In the genomic region with DNA sequence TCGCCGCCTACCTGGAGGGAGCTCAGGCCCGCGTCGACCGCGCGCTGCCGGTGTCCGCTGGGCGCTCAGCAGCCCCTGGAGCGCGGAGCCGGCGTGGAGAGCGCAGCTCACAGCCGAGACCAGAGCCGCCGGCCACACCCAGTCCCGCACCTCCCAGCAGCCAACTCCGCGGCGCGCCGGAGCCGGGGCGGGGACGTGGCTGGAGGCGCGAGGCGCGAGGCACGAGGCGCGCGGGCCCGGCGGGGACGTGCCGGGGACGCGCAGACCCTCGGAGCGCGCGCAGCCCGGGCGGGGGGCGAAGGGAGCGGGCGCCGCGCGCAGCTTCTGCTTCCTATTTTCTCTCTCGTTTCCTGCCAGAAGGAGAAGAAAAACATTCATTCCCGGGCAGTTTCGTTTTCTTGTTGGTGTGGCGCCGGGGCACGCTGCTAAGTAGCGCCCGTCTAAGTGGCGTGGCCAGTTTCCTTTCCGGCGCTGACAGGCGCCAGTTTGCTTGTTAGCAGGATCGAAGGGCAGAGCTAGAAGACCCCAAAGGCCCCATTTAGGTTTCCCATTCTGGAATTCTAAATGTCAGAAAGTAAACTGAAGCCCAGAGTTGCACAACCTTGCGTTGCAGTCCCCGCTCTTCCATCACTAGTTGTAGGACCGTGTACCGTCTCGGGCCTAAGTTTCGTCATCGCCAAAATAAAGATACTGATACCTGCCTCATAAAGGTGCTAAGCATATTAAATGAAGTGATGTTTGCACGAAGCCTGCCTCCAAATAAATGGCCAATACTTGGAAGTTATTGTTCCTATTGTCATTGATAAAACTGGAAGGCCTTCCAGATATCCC, we compare ENCODE assay signal across 8 cellular contexts. TPM values are rescaled to one million over a fixed set of nuclear protein-coding genes. Genes with fewer than 3 reads are reported as not detected.
DNase-seq lines count a peak whose midpoint lies in the region; ATAC-seq and TF ChIP-seq lines count a peak whose summit lies in the region.

A gene (minus strand): TSS at position 136 of the 831 bp plus-strand sequence. CDS start 25,270 bp downstream, outside the sequence.

- DNase-seq in CD1c-positive myeloid dendritic cell (ENCODE audit: extremely low spot score) (peak; percentile 96), NCI-H510A treated with DMSO at 0.1 percent for 48 hours (lab: John Stamatoyannopoulos, UW) (peak; percentile 65), lower lobe of right lung (peak; percentile 91)
- DNase-seq in activated CD4-positive, alpha-beta T cell treated with anti-CD3 and anti-CD28 coated beads, Interleukin-2, amount 10 ng/mL, durations not matched to agents 24 days and 14 days = peak; percentile 90
- peak in 1 of 3 donors; percentile 6 for DNase-seq in effector memory CD4-positive, alpha-beta T cell
- DNase-seq in stimulated activated CD4-positive, alpha-beta T cell treated with anti-CD3 and anti-CD28 coated beads, TNF-alpha, amount 100 ng/mL, for 4 hours (ENCODE audit: low read depth in 3 of 3) = peak in 2 of 3 experiments; percentile 10 to 18

- H3K27ac ChIP-seq in effector memory CD4-positive, alpha-beta T cell (ENCODE audit: insufficient read depth, low read length, poor library complexity, severe bottlenecking) = no peak within 1 kb of the TSS
- peak within 1 kb of the TSS; percentile 95 for H3K27ac ChIP-seq in lower lobe of right lung

- peaks cover 5% of the 10 kb centered on the region for H3K36me3 Mint-ChIP-seq in activated CD4-positive, alpha-beta T cell treated with anti-CD3 and anti-CD28 coated beads, Interleukin-2, amount 10 ng/mL, durations not matched to agents 24 days and 14 days (ENCODE audit: low read depth)

- H3K27me3 ChIP-seq in effector memory CD4-positive, alpha-beta T cell (replicated peaks; ENCODE audit: control insufficient read depth, insufficient read depth, low read length, poor library complexity, severe bottlenecking) = peaks cover 23% of the 10 kb centered on the region
- H3K27me3 ChIP-seq in lower lobe of right lung (ENCODE audit: low read depth) = no peaks in the 10 kb centered on the region

- ATAC-seq in GM19324 (IDR thresholded peaks at IDR 0.05; ENCODE audit: low FRiP score, unreplicated experiment) (peak; percentile 81), HG03439 (IDR thresholded peaks at IDR 0.05; ENCODE audit: unreplicated experiment) (peak; percentile 74), lower lobe of right lung (peak; percentile 97)

- H3K9me3 ChIP-seq in effector memory CD4-positive, alpha-beta T cell (ENCODE audit: control insufficient read depth, low read length) = no peaks in the 10 kb centered on the region
- no peaks in the 10 kb centered on the region for H3K9me3 ChIP-seq in lower lobe of right lung

- peak within 1 kb of the TSS; percentile 85 for H3K4me3 Mint-ChIP-seq in activated CD4-positive, alpha-beta T cell treated with anti-CD3 and anti-CD28 coated beads, Interleukin-2, amount 10 ng/mL, durations not matched to agents 24 days and 14 days

- H3K4me1 Mint-ChIP-seq in activated CD4-positive, alpha-beta T cell treated with anti-CD3 and anti-CD28 coated beads, Interleukin-2, amount 10 ng/mL, durations not matched to agents 24 days and 14 days = peaks cover 30% of the 10 kb centered on the region

- no peak for TF ChIP-seq CTCF in lower lobe of right lung (IDR thresholded peaks at IDR 0.05)

- intact Hi-C loops in activated CD4-positive, alpha-beta T cell treated with anti-CD3 and anti-CD28 coated beads, Interleukin-2, amount 10 ng/mL, durations not matched to agents 24 days and 14 days (cut with micrococcal nuclease) = loop anchor here (2.0 to 10.0 kb wide), 4 partner anchors 111 to 437 kb away; a partner anchor contains a TSS
- intact Hi-C loops in lower lobe of right lung (cut with DNase I) = no loop called here

- peaks cover 69% of the 10 kb centered on the region for H3K27me3 Mint-ChIP-seq in activated CD4-positive, alpha-beta T cell treated with anti-CD3 and anti-CD28 coated beads, Interleukin-2, amount 10 ng/mL, durations not matched to agents 24 days and 14 days

- H3K9me3 Mint-ChIP-seq in activated CD4-positive, alpha-beta T cell treated with anti-CD3 and anti-CD28 coated beads, Interleukin-2, amount 10 ng/mL, durations not matched to agents 24 days and 14 days = no peaks in the 10 kb centered on the region

- H3K4me3 ChIP-seq in effector memory CD4-positive, alpha-beta T cell (ENCODE audit: insufficient read depth, low read depth, low read length, poor library complexity, severe bottlenecking) = peak within 1 kb of the TSS; percentile 58
- peak within 1 kb of the TSS; percentile 78 for H3K4me3 ChIP-seq in lower lobe of right lung

- peaks cover 7% of the 10 kb centered on the region for H3K4me1 ChIP-seq in effector memory CD4-positive, alpha-beta T cell (ENCODE audit: control insufficient read depth, insufficient read depth, low read length, poor library complexity, severe bottlenecking)
- peaks cover 42% of the 10 kb centered on the region for H3K4me1 ChIP-seq in lower lobe of right lung

- peak within 1 kb of the TSS; percentile 87 for H3K27ac Mint-ChIP-seq in activated CD4-positive, alpha-beta T cell treated with anti-CD3 and anti-CD28 coated beads, Interleukin-2, amount 10 ng/mL, durations not matched to agents 24 days and 14 days

- H3K36me3 ChIP-seq in effector memory CD4-positive, alpha-beta T cell (ENCODE audit: control insufficient read depth, insufficient read depth, low read length) = no peaks in the 10 kb centered on the region
- H3K36me3 ChIP-seq in lower lobe of right lung = no peaks in the 10 kb centered on the region

RNA-seq across cellular contexts. Expression of the gene that starts here (rescaled TPM):
- total RNA-seq in activated CD4-positive, alpha-beta T cell treated with anti-CD3 and anti-CD28 coated beads, Interleukin-2, amount 10 ng/mL, durations not matched to agents 24 days and 14 days = 11.8 and 14.0 TPM in 2 replicates
- total RNA-seq in lower lobe of right lung = 60.5 TPM
